Comparison of ENCODE assay signal across 8 cellular contexts in the genomic region with DNA sequence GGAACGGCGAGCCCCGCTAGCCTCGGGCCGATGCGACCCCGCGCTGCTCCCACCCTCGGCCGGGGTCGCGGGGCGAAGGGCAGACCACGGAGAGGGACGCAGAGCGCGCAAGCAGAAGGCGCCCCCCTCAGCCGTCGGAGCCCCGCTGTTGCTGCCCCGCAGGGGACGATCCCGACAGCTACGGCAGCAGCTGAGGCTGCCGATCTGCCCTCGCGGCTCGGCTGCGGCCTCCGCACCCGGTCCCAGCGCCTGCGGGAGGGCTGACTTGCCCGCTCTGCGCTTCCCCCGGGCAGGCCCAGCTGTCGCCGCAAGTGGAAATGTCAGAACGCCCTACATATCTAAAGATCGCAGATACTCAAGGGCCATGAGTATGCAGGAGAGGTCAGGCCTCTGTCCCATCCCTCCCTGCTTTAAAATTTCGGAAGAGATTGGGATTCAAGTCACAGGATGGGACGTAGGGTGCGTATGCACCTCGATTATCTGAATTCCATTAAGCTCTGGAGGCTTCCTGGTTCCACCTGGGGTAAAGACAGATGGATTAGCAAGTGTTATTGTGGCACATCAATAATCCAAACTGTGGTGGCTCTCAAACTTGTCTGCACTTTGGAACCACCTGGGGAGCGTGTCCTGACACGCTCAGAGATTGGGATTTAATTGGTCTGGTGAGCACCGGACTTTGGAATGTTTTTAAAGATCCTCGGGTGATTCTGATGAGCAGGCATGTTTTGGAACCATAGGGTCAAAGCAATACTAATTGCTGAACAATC. TPM values are rescaled to one million over a fixed set of nuclear protein-coding genes. Genes with fewer than 3 reads are reported as not detected.
DNase-seq lines count a peak whose midpoint lies in the region; ATAC-seq and TF ChIP-seq lines count a peak whose summit lies in the region.

A gene (minus strand): TSS at position 206 of the 767 bp plus-strand sequence. CDS start 216 bp downstream, outside the sequence.

- H3K4me1 Mint-ChIP-seq in neural crest cell, result peaks cover 22% of the 10 kb centered on the region

- peak within 1 kb of the TSS; percentile 67 for H3K4me3 ChIP-seq in OCI-LY1 (ENCODE audit: low read depth, low read length, poor library complexity, severe bottlenecking)
- peak within 1 kb of the TSS; percentile 44 to 61 for H3K4me3 ChIP-seq in foreskin fibroblast (ENCODE audit: low read depth in 1 of 2, low read length in 2 of 2)
- H3K4me3 ChIP-seq in upper lobe of left lung, result peak within 1 kb of the TSS; percentile 57 to 71 (median 62)

- H2AFZ ChIP-seq in OCI-LY1 (ENCODE audit: low read length), result 0 out of 2 replicates have a peak within 1 kb of the TSS, but pooled peaks have one; percentile 29

- H3K4me1 ChIP-seq in OCI-LY1 (ENCODE audit: insufficient read depth, low read length, severe bottlenecking) (peaks cover 10% of the 10 kb centered on the region), upper lobe of left lung (peaks cover 13 to 21% (median 15%) of the 10 kb centered on the region in 4 donors)

- H3F3A ChIP-seq in OCI-LY1 (ENCODE audit: insufficient read depth, low read length), result no peaks in the 10 kb centered on the region

- H3K27me3 Mint-ChIP-seq in neural crest cell (ENCODE audit: low read depth), result no peaks in the 10 kb centered on the region

- DNase-seq in Right ventricle myocardium inferior (ENCODE audit: missing footprints) (peak; percentile 66), cardiac septum (ENCODE audit: low spot score) (no peak), foreskin fibroblast (peak; percentile 41 to 67), neural crest cell (ENCODE audit: low read depth, low spot score) (peak; percentile 44), upper lobe of left lung (peak in 1 of 2 donors; percentile 90)
- DNase-seq in activated T-helper 9 cell treated with anti-CD3 and anti-CD28 coated beads, Interleukin-2, amount 50 U/mL, for 16 hours (ENCODE audit: low read depth), result peak; percentile 11

- TF ChIP-seq CTCF in OCI-LY1 (IDR thresholded peaks at IDR 0.05; ENCODE audit: low read length), result no peak
- no peak for TF ChIP-seq CTCF in foreskin fibroblast (IDR thresholded peaks at IDR 0.05; ENCODE audit: low read depth, low read length)
- TF ChIP-seq CTCF in neural crest cell (conservative IDR thresholded peaks at IDR 0.05), result no peak
- TF ChIP-seq CTCF in upper lobe of left lung (IDR thresholded peaks at IDR 0.05), result no peak

- no peaks in the 10 kb centered on the region for H3K9me3 Mint-ChIP-seq in neural crest cell

- H3K79me2 ChIP-seq in OCI-LY1 (ENCODE audit: insufficient read depth, low read length), result no peaks in the 10 kb centered on the region

- ATAC-seq in Right ventricle myocardium inferior, result peak; percentile 65
- ATAC-seq in HG03045 (IDR thresholded peaks at IDR 0.05; ENCODE audit: unreplicated experiment), result peak; percentile 35
- ATAC-seq in upper lobe of left lung (ENCODE audit: low FRiP score in 2 of 2), result peak; percentile 24 to 81

- H3K9me2 ChIP-seq in OCI-LY1 (ENCODE audit: low read depth, low read length), result no peaks in the 10 kb centered on the region

- H3K27me3 ChIP-seq in OCI-LY1 (ENCODE audit: insufficient read depth, low read length) (no peaks in the 10 kb centered on the region), upper lobe of left lung (no peaks in the 10 kb centered on the region)

- TF ChIP-seq POLR2A in upper lobe of left lung (IDR thresholded peaks at IDR 0.05), result peak in 1 of 4 donors; percentile 6

- H3K4me2 ChIP-seq in OCI-LY1 (ENCODE audit: low read length), result peak within 1 kb of the TSS; percentile 84

- no peaks in the 10 kb centered on the region for H4K20me1 ChIP-seq in OCI-LY1 (ENCODE audit: insufficient read depth, low read length)

- intact Hi-C loops in Right ventricle myocardium inferior (cut with DNase I), result loop anchor here (5.0 kb wide), 1 partner anchor 294 kb away; no protein-coding TSS in a partner anchor
- intact Hi-C loops in cardiac septum (cut with DNase I), result loop anchor here (10.0 kb wide), 1 partner anchor 307 kb away; no protein-coding TSS in a partner anchor

- no peak within 1 kb of the TSS for H3K27ac ChIP-seq in OCI-LY1 (ENCODE audit: low read depth, low read length, poor library complexity, severe bottlenecking)
- H3K27ac ChIP-seq in upper lobe of left lung, result peak within 1 kb of the TSS; percentile 93 to 99 (median 96)

- TF ChIP-seq EP300 in upper lobe of left lung (IDR thresholded peaks at IDR 0.05), result no peak

- H3K36me3 ChIP-seq in OCI-LY1 (ENCODE audit: insufficient read depth, low read length) (no peaks in the 10 kb centered on the region), upper lobe of left lung (no peaks in the 10 kb centered on the region)

- H3K9ac ChIP-seq in OCI-LY1 (ENCODE audit: low read length), result peak within 1 kb of the TSS; percentile 70

- H3K9me3 ChIP-seq in OCI-LY1 (ENCODE audit: low read length), result no peaks in the 10 kb centered on the region
- H3K9me3 ChIP-seq in upper lobe of left lung, result no peaks in the 10 kb centered on the region

- peak within 1 kb of the TSS; percentile 83 for H3K4me3 Mint-ChIP-seq in neural crest cell

- 23 to 44% methylated on average over 9 to 22 of the region's 49 CpGs for WGBS in upper lobe of left lung, 2 donors

- H3K36me3 Mint-ChIP-seq in neural crest cell (ENCODE audit: low read depth), result no peaks in the 10 kb centered on the region

- peak within 1 kb of the TSS; percentile 97 for H3K27ac Mint-ChIP-seq in neural crest cell (ENCODE audit: unreplicated experiment)

RNA-seq across cellular contexts. Expression of the gene that starts here (rescaled TPM):
- total RNA-seq in Right ventricle myocardium inferior, result 7.1 TPM
- total RNA-seq in cardiac septum, result 7.3 TPM
- total RNA-seq in neural crest cell, result 4.0 and 4.8 TPM in 2 replicates
- total RNA-seq in upper lobe of left lung, result 1 to 10 TPM; 1.0 to 3.3 (median 2.4) TPM
